ENCODE assay signal across 16 cellular contexts in the genomic region with DNA sequence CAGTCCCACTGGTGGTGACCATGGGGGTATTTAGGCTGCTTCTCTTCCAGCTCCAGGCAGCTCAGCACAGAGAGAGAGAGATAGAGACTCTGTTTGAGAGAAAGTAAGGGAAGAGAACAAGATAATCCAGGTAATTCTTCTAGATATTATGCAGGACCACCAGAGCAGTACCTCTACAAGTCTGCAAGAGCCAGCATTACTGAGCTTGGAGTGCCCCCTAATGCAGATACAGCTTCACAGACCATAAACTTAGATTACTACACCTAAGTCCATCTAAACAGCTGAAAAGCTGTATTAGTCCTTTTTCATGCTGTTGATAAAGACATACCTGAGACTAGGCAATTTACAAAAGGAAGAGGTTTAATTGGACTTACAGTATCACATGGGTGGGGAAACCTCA.
"Had no signal": no experiment of that assay in that cellular context is flagged by ENCODE, and none has a peak within 500 bp of the region (broad histone marks: within the 10 kb centered on the region; RNA-seq: fewer than 3 reads in every experiment).

No MANE protein-coding gene starts in this region.

- H3K36me3 Mint-ChIP-seq: natural killer cell treated with Interleukin-12 subunit alpha and Interleukin-12 subunit beta and Interleukin-15 and Interleukin-18, amount 100 ng/mL, for 72 hours had no signal

- H3K4me1 Mint-ChIP-seq: activated T-helper 17 cell treated with anti-CD3 and anti-CD28 coated beads, Interleukin-2, amount 50 U/mL, for 72 hours; central memory CD8-positive, alpha-beta T cell had no signal

- DNase-seq: activated CD4-positive, alpha-beta T cell treated with anti-CD3 and anti-CD28 coated beads, Interleukin-2, amount 50 U/mL, for 1 hour; activated naive CD4-positive, alpha-beta T cell treated with anti-CD3 and anti-CD28 coated beads, Interleukin-2, amount 50 U/mL, for 16 hours; activated T-cell treated with anti-CD3 and anti-CD28 coated beads for 4 hours; body of pancreas; effector memory CD4-positive, alpha-beta T cell; glutamatergic neuron; left colon; stimulated activated CD4-positive, alpha-beta T cell treated with anti-CD3 and anti-CD28 coated beads, Interleukin-12 subunit alpha, Interleukin-12 subunit beta, amount 100 ng/mL, for 4 hours; stimulated activated naive CD4-positive, alpha-beta T cell treated with Interleukin-2 at 50 U/mL for 16 hours; upper lobe of right lung had no signal

- H3K9me3 ChIP-seq: adrenal gland, body of pancreas, upper lobe of right lung had no signal

- H3K27me3 Mint-ChIP-seq: activated T-helper 17 cell treated with anti-CD3 and anti-CD28 coated beads, Interleukin-2, amount 50 U/mL, for 72 hours; central memory CD8-positive, alpha-beta T cell; natural killer cell treated with Interleukin-12 subunit alpha and Interleukin-12 subunit beta and Interleukin-15 and Interleukin-18, amount 100 ng/mL, for 72 hours had no signal

- H3K27ac ChIP-seq: adrenal gland, body of pancreas, upper lobe of right lung had no signal

- H3K4me1 ChIP-seq: adrenal gland, body of pancreas, upper lobe of right lung had no signal

- H3K27ac Mint-ChIP-seq: activated T-helper 17 cell treated with anti-CD3 and anti-CD28 coated beads, Interleukin-2, amount 50 U/mL, for 72 hours; natural killer cell treated with Interleukin-12 subunit alpha and Interleukin-12 subunit beta and Interleukin-15 and Interleukin-18, amount 100 ng/mL, for 72 hours; T-helper 1 cell treated with Interleukin-12 subunit alpha and Interleukin-12 subunit beta and Interleukin-4 antibody, amounts not matched to agents 30 μg/mL and 1 μg/mL, for 36 hours had no signal

- H3K4me3 ChIP-seq: adrenal gland, body of pancreas, upper lobe of right lung had no signal

- ATAC-seq: activated T-helper 17 cell treated with anti-CD3 and anti-CD28 coated beads, Interleukin-2, amount 50 U/mL, for 72 hours; body of pancreas; esophagus mucosa; left colon; natural killer cell treated with Interleukin-12 subunit alpha and Interleukin-12 subunit beta and Interleukin-15 and Interleukin-18, amount 100 ng/mL, for 72 hours; upper lobe of right lung had no signal

- H3K36me3 ChIP-seq: adrenal gland, upper lobe of right lung had no signal

- H3K4me3 Mint-ChIP-seq: activated T-helper 17 cell treated with anti-CD3 and anti-CD28 coated beads, Interleukin-2, amount 50 U/mL, for 72 hours; central memory CD8-positive, alpha-beta T cell; natural killer cell treated with Interleukin-12 subunit alpha and Interleukin-12 subunit beta and Interleukin-15 and Interleukin-18, amount 100 ng/mL, for 72 hours; T-helper 1 cell treated with Interleukin-12 subunit alpha and Interleukin-12 subunit beta and Interleukin-4 antibody, amounts not matched to agents 30 μg/mL and 1 μg/mL, for 36 hours had no signal

- H3K27me3 ChIP-seq: adrenal gland, body of pancreas, upper lobe of right lung had no signal
